ENCODE assay signal across 25 cellular contexts in the genomic region with DNA sequence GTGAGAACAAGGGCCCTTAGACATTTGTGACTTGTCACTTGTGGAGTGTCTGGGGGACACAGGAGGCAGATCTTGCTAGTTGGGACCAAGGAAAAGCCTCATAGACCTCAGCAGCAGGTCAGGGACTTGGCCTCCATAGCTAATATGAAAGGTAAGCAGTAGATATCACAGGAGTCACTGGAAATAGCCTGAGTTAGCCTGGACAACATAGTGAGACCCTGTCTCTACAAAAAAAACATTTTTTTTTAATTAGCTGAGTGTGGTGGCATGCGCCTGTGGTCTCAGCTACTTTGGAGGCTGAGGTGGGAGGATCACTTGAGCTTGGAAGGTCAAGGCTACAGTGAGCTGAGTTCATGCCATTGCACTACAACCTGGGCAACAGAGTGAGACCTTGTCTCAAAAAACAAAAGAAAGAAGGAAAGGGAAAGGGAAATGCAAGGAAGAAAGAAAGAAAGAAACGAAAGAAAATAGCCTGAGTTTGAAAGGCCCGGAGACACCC.
"Had no signal": no experiment of that assay in that cellular context is flagged by ENCODE, and none has a peak within 500 bp of the region (broad histone marks: within the 10 kb centered on the region; RNA-seq: fewer than 3 reads in every experiment).

No MANE protein-coding gene starts in this region.

- H3K27ac ChIP-seq: brain microvascular endothelial cell, SJCRH30 had no signal

- H3K27ac Mint-ChIP-seq: activated CD4-positive, alpha-beta memory T cell treated with anti-CD3 and anti-CD28 coated beads for 36 hours; activated CD4-positive, alpha-beta T cell treated with anti-CD3 and anti-CD28 coated beads, Interleukin-2, amount 10 ng/mL, durations not matched to agents 7 days and 5 days; activated naive CD4-positive, alpha-beta T cell treated with anti-CD3 and anti-CD28 coated beads for 36 hours; activated naive CD8-positive, alpha-beta T cell had no signal

- DNase-seq: activated CD4-positive, alpha-beta memory T cell treated with anti-CD3 and anti-CD28 coated beads for 36 hours; activated CD4-positive, alpha-beta T cell treated with anti-CD3 and anti-CD28 coated beads, Interleukin-2, amount 10 ng/mL, durations not matched to agents 7 days and 5 days; activated CD4-positive, CD25-positive, alpha-beta regulatory T cell; activated CD8-positive, alpha-beta memory T cell treated with anti-CD3 and anti-CD28 coated beads for 24 hours; activated effector memory CD4-positive, alpha-beta T cell treated with anti-CD3 and anti-CD28 coated beads, Interleukin-2, amount 50 U/mL, for 16 hours; activated naive CD4-positive, alpha-beta T cell treated with anti-CD3 and anti-CD28 coated beads for 36 hours; activated T-cell treated with anti-CD3 and anti-CD28 coated beads, Interleukin-2, amount 50 U/mL, for 48 hours; brain microvascular endothelial cell; cerebellar nuclear complex; MG63; MV-4-11; NCI-H1092 treated with DMSO at 0.1 percent for 48 hours; NCI-H1417 treated with DMSO at 0.1 percent for 48 hours; NCI-H1694; NCI-H2029; NCI-H345; NCI-H510A; NCI-H526 treated with DMSO at 0.1 percent for 48 hours; NCI-H82; Right ventricle myocardium superior; SJCRH30; SK-N-SH; T-helper 1 cell; T-helper 9 cell had no signal

- H3K9me3 ChIP-seq: MG63, SJCRH30, SK-N-SH had no signal

- H3K4me1 ChIP-seq: SJCRH30 had no signal

- H3K4me3 ChIP-seq: MG63, SJCRH30 had no signal

- H3K9me3 Mint-ChIP-seq: activated CD4-positive, alpha-beta memory T cell treated with anti-CD3 and anti-CD28 coated beads for 36 hours; activated CD4-positive, alpha-beta T cell treated with anti-CD3 and anti-CD28 coated beads, Interleukin-2, amount 10 ng/mL, durations not matched to agents 7 days and 5 days; activated naive CD4-positive, alpha-beta T cell treated with anti-CD3 and anti-CD28 coated beads for 36 hours had no signal

- H3K36me3 ChIP-seq: brain microvascular endothelial cell had no signal

- H3K4me3 Mint-ChIP-seq: activated CD4-positive, alpha-beta memory T cell treated with anti-CD3 and anti-CD28 coated beads for 36 hours; activated CD4-positive, alpha-beta T cell treated with anti-CD3 and anti-CD28 coated beads, Interleukin-2, amount 10 ng/mL, durations not matched to agents 7 days and 5 days; activated naive CD4-positive, alpha-beta T cell treated with anti-CD3 and anti-CD28 coated beads for 36 hours; activated naive CD8-positive, alpha-beta T cell had no signal

- H3K27me3 Mint-ChIP-seq: activated CD4-positive, alpha-beta memory T cell treated with anti-CD3 and anti-CD28 coated beads for 36 hours; activated CD4-positive, alpha-beta T cell treated with anti-CD3 and anti-CD28 coated beads, Interleukin-2, amount 10 ng/mL, durations not matched to agents 7 days and 5 days; activated naive CD8-positive, alpha-beta T cell had no signal
